ENCODE assay signal across 8 cellular contexts in the genomic region with DNA sequence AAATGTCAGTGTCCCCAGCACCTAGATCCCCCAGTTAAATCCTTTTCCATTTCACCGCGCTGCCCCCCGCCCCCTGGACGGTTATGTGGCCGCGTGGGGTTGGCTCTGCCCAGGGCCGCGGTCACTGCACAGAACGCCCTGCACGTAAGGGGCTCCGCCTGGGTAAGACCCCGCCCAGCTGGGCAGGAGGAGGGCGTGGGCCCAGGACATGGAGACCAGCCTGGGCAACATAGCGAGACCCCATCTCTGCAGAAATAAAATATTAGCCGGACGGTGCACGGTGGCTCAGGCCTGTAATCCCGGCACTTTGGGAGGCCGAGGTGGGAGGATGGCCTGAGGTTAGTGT. TPM values are rescaled to one million over a fixed set of nuclear protein-coding genes. Genes with fewer than 3 reads are reported as not detected.
DNase-seq lines count a peak whose midpoint lies in the region; ATAC-seq and TF ChIP-seq lines count a peak whose summit lies in the region.

No MANE protein-coding gene starts in this region.

- H3K4me1 ChIP-seq in vagina: peaks cover 30% of the 10 kb centered on the region

- TF ChIP-seq POLR2A in vagina (IDR thresholded peaks at IDR 0.05): no peak

- H3K36me3 ChIP-seq in vagina: peaks cover 0 to 20% of the 10 kb centered on the region in 2 donors

- ATAC-seq in Right ventricle myocardium inferior: no peak
- ATAC-seq in memory B cell (ENCODE audit: low read depth): no peak
- no peak for ATAC-seq in HG02798 (IDR thresholded peaks at IDR 0.05; ENCODE audit: poor library complexity, unreplicated experiment)

- no peak for TF ChIP-seq CTCF in vagina (IDR thresholded peaks at IDR 0.05)

- H3K4me3 Mint-ChIP-seq in memory B cell: peak overlapping the region; percentile 87

- H3K9me3 ChIP-seq in vagina: no peaks in the 10 kb centered on the region

- peak overlapping the region; percentile 60 to 85 for H3K4me3 ChIP-seq in vagina

- H3K27me3 Mint-ChIP-seq in memory B cell: no peaks in the 10 kb centered on the region

- peak overlapping the region; percentile 99 for H3K27ac ChIP-seq in cingulate gyrus (ENCODE audit: low read depth, low read length)
- H3K27ac ChIP-seq in vagina: peak overlapping the region; percentile 99

- peaks cover 17% of the 10 kb centered on the region for H3K4me1 Mint-ChIP-seq in memory B cell

- intact Hi-C loops in Right ventricle myocardium inferior (cut with DNase I) (no loop called here), cardiac septum (cut with DNase I) (loop anchor here (2.0 kb wide), 1 partner anchor 22 kb away; a partner anchor contains a TSS), vagina (cut with DNase I) (no loop called here)

- H3K36me3 Mint-ChIP-seq in memory B cell: no peaks in the 10 kb centered on the region

- H3K9me3 Mint-ChIP-seq in memory B cell: no peaks in the 10 kb centered on the region

- no peaks in the 10 kb centered on the region for H3K27me3 ChIP-seq in vagina

- peak overlapping the region; percentile 90 for H3K27ac Mint-ChIP-seq in memory B cell

- DNase-seq in Right ventricle myocardium inferior (ENCODE audit: missing footprints) (peak; percentile 68), cardiac septum (ENCODE audit: low spot score) (no peak), NCI-H69 (lab: John Stamatoyannopoulos, UW) (peak; percentile 40), memory B cell (ENCODE audit: low spot score in 2 of 2) (no peak), vagina (ENCODE audit: extremely low spot score in 2 of 2) (no peak), NCI-H446 treated with DMSO at 0.1 percent for 48 hours (lab: John Stamatoyannopoulos, UW) (no peak)

RNA-seq across cellular contexts. Expression of a gene that starts 0.6 kb away (rescaled TPM):
- total RNA-seq in Right ventricle myocardium inferior: 5.9 TPM
- total RNA-seq in cardiac septum: 8.8 TPM
- 30.9 TPM for total RNA-seq in vagina

Comparison
In these comparisons a context has a peak if more than half of its experiments do, and no peak if none do; other contexts are left out.
1. DNase-seq: peak in Right ventricle myocardium inferior (single experiment) and NCI-H69 (single experiment); none in cardiac septum (single experiment), memory B cell (0 of 2), vagina (0 of 2) and NCI-H446 treated with DMSO at 0.1 percent for 48 hours (single experiment).